8 cellular contexts compared by ENCODE assay signal in the genomic region with DNA sequence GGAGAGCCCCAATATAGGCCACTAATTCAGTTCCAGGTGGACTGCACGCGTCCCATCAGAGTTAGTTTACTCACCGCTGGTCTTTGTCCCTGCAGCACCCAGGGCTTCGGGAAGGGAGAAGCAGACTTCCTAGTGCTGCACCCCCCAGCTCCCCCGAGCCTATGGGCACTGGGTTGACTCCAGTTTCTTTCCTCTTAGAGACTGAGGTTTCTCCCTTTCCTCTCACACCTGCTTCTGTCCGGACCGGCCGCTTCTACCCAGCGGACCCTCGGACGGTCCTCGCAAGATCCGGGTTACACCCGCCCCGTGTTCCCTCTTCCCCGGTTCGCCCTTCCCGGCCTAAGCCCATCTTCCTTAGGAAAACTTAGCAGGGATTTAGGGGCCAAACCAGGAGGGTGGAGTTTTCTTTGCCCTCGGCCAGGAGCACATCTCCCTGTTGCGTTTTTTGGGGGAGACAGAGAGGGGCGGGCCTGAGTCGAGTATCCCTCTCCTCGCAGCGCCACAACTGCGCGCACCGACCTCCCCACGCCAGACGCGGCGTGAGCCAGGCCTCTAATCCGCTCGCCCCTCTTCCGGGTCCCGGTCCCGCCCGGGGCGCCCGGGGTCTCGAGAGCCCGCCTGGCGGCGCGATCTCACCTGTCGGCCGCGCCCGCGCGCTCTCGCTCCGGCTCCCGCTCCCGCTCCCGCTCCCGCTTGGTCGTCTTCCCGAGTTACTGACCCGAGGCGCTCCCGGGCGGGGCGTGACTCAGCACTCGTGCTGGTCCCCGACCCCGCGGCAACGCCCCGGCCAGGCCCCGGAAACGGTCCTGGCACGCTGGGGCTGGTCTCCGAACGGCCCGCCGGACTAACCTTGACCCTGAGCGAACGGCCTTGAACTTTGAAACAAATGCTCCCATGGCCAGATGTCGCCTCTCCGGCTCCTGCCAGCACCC. TPM values are rescaled to one million over a fixed set of nuclear protein-coding genes. Genes with fewer than 3 reads are reported as not detected.
DNase-seq lines count a peak whose midpoint lies in the region; ATAC-seq and TF ChIP-seq lines count a peak whose summit lies in the region.

A gene (minus strand): TSS at position 728 of the 932 bp plus-strand sequence. CDS start 8,741 bp downstream, outside the sequence.

- H3K27ac ChIP-seq in RWPE1 (peak within 1 kb of the TSS; percentile 80), iPS DF 6.9 (ENCODE audit: low read length) (no peak within 1 kb of the TSS), gastrocnemius medialis (peak within 1 kb of the TSS; percentile 83 to 87 (median 86))

- in situ Hi-C loops in Caki2 (cut with HindIII; ENCODE audit: low pct_unique_long_range_greater_than_20kb, low sequenced_read_pairs), result no loop called here
- in situ Hi-C loops in astrocyte of the spinal cord (cut with HindIII; ENCODE audit: low sequenced_read_pairs), result no loop called here
- in situ Hi-C loops in gastrocnemius medialis (cut with MboI; ENCODE audit: low sequenced_read_pairs in 4 of 4), result no loop called here

- POLR2A ChIA-PET in RWPE1 (lab: Yijun Ruan, JAX; ENCODE audit: low non-redundant PET), result no interaction called here

- peak; percentile 65 for ATAC-seq in HG03159 (IDR thresholded peaks at IDR 0.05; ENCODE audit: unreplicated experiment)
- peak; percentile 62 to 70 for ATAC-seq in gastrocnemius medialis

- peak; percentile 80 for DNase-seq in Caki2 (ENCODE audit: low read depth)
- peak; percentile 84 for DNase-seq in GM19238 (ENCODE audit: insufficient read length, low spot score)
- DNase-seq in RWPE1 (ENCODE audit: low spot score), result peak; percentile 92
- DNase-seq in astrocyte of the spinal cord (ENCODE audit: low read depth, low spot score), result peak; percentile 63
- DNase-seq in iPS DF 6.9 (ENCODE audit: low read depth, low spot score), result no peak
- DNase-seq in gastrocnemius medialis, result peak; percentile 61 to 84
- no peak for DNase-seq in NCI-H446 (lab: John Stamatoyannopoulos, UW)

- TF ChIP-seq CTCF in RWPE1 (conservative IDR thresholded peaks at IDR 0.05; ENCODE audit: low read depth), result no peak
- TF ChIP-seq CTCF in astrocyte of the spinal cord (IDR thresholded peaks at IDR 0.05; ENCODE audit: low read depth, low read length), result no peak
- peak in 2 of 5 experiments; percentile 18 to 32 for TF ChIP-seq CTCF in gastrocnemius medialis (IDR thresholded peaks at IDR 0.05 in 4 of 5, conservative IDR thresholded peaks at IDR 0.05 in 1 of 5)

- peak within 1 kb of the TSS; percentile 55 for H3K4me3 ChIP-seq in astrocyte of the spinal cord (ENCODE audit: low read depth, low read length)
- H3K4me3 ChIP-seq in iPS DF 6.9 (ENCODE audit: low read length), result peak within 1 kb of the TSS; percentile 57; the same call in 1 of the 2 replicates
- peak within 1 kb of the TSS; percentile 68 to 86 (median 72) for H3K4me3 ChIP-seq in gastrocnemius medialis

- H3K9me3 ChIP-seq in iPS DF 6.9 (ENCODE audit: control insufficient read depth, insufficient read depth, low read length) (no peaks in the 10 kb centered on the region), gastrocnemius medialis (no peaks in the 10 kb centered on the region)

- TF ChIP-seq POLR2A in gastrocnemius medialis (IDR thresholded peaks at IDR 0.05), result peak; percentile 45 to 49

- CTCF ChIA-PET in RWPE1 (lab: Yijun Ruan, JAX), result interaction anchor here (1.0 kb wide), 1 partner anchor 17 kb away, joined by 3 read pairs; no protein-coding TSS in a partner anchor

- no CpG with 5 or more reads among the region's 80 CpGs for WGBS in iPS DF 6.9 (ENCODE audit: insufficient coverage, insufficient read length)

- H3K36me3 ChIP-seq in iPS DF 6.9 (ENCODE audit: control insufficient read depth, insufficient read depth, low read length) (no peaks in the 10 kb centered on the region), gastrocnemius medialis (no peaks in the 10 kb centered on the region)

- intact Hi-C loops in gastrocnemius medialis (cut with DNase I; ENCODE audit: low total_unique reads), result loop anchor here (10.0 kb wide), 2 partner anchors 228 to 1732 kb away; no protein-coding TSS in a partner anchor

- no peaks in the 10 kb centered on the region for H3K4me1 ChIP-seq in iPS DF 6.9 (ENCODE audit: control insufficient read depth, insufficient read depth, low read length)
- peaks cover 34 to 40% of the 10 kb centered on the region in 2 donors for H3K4me1 ChIP-seq in gastrocnemius medialis

- H3K27me3 ChIP-seq in iPS DF 6.9 (ENCODE audit: control insufficient read depth, insufficient read depth, low read length), result peaks cover 3% of the 10 kb centered on the region; the same call in 1 of the 2 replicates
- no peaks in the 10 kb centered on the region for H3K27me3 ChIP-seq in gastrocnemius medialis

RNA-seq across cellular contexts. Expression of the gene that starts here (rescaled TPM):
- 41.3 and 42.7 TPM in 2 replicates for total RNA-seq in Caki2 (2014; rRNA removed; shearing (Covaris generic); ENCODE audit: low replicate concordance)
- 10 to 100 TPM in 2 of 4 donors, 1 to 10 TPM in 2; 6.8 to 11.0 (median 9.8) TPM for total RNA-seq in gastrocnemius medialis

Comparison
In these comparisons a context has a peak if more than half of its experiments do, and no peak if none do; other contexts are left out.
1. DNase-seq: peak in Caki2 (single experiment), GM19238 (single experiment), RWPE1 (single experiment), astrocyte of the spinal cord (single experiment) and gastrocnemius medialis (2 of 2); none in iPS DF 6.9 (single experiment) and NCI-H446 (0 of 2).
2. Peak in every context shown above with its lines, with median percentiles within 50 percentile points of each other: H3K4me3 ChIP-seq.